In genomic region chr12:46965880-46966279, GRCh38 we compare ENCODE assay signal across 18 cellular contexts.
A peak's percentile ranks its signal among the peaks of the same experiment; 100 is the strongest.
DNase-seq lines count a peak whose midpoint lies in the region; ATAC-seq, FAIRE-seq and TF ChIP-seq lines count a peak whose summit lies in the region.
"Had no signal": no experiment of that assay in that cellular context is flagged by ENCODE, and none has a peak within 500 bp of the region (broad histone marks: within the 10 kb centered on the region; RNA-seq: fewer than 3 reads in every experiment).

No MANE protein-coding gene starts in this region.

- peaks cover 18% of the 10 kb centered on the region for H3K4me1 Mint-ChIP-seq in GM23338
- no peaks in the 10 kb centered on the region for H3K4me1 Mint-ChIP-seq in natural killer cell
- no peaks in the 10 kb centered on the region for H3K4me1 Mint-ChIP-seq in endothelial cell (ENCODE audit: unreplicated experiment)
- H3K4me1 Mint-ChIP-seq: CD14-positive monocyte had no signal

- H2AFZ ChIP-seq in GM23338 (peak overlapping the region; percentile 7; the same call in 1 of the 2 replicates), H1 (ENCODE audit: low read length) (no peak overlapping the region)

- TF ChIP-seq POLR2A in H1 (IDR thresholded peaks at IDR 0.05; ENCODE audit: control extremely low read depth in 1 of 2, low read depth in 2 of 2, low read length in 2 of 2) = no peak
- no peak for TF ChIP-seq POLR2A in sigmoid colon (IDR thresholded peaks at IDR 0.05)
- no peak for TF ChIP-seq POLR2A in esophagus squamous epithelium (IDR thresholded peaks at IDR 0.05)

- H3K79me2 ChIP-seq in GM23338 (replicated peaks; ENCODE audit: insufficient read depth) (no peaks in the 10 kb centered on the region), H1 (ENCODE audit: control insufficient read depth in 1 of 2, insufficient read depth in 2 of 2, low read length in 2 of 2) (no peaks in the 10 kb centered on the region)

- H3F3A ChIP-seq in GM23338 (replicated peaks; ENCODE audit: low read depth) = no peaks in the 10 kb centered on the region

- no peaks in the 10 kb centered on the region for H3K36me3 ChIP-seq in GM23338 (ENCODE audit: insufficient read depth)
- H3K36me3 ChIP-seq in H1 (ENCODE audit: control insufficient read depth in 2 of 4, insufficient read depth in 4 of 4, low read length in 3 of 4) = no peaks in the 10 kb centered on the region
- no peaks in the 10 kb centered on the region for H3K36me3 ChIP-seq in sigmoid colon
- H3K36me3 ChIP-seq in esophagus squamous epithelium = no peaks in the 10 kb centered on the region

- no peak overlapping the region; the same call in 1 of the 2 replicates for H2BK20ac ChIP-seq in H1 (ENCODE audit: low read length)

- H2BK120ac ChIP-seq in H1 (replicated peaks; ENCODE audit: low read depth, low read length) = no peak overlapping the region

- no peak overlapping the region for H3K4me3 Mint-ChIP-seq in GM23338
- H3K4me3 Mint-ChIP-seq in natural killer cell = no peak overlapping the region
- no peak overlapping the region for H3K4me3 Mint-ChIP-seq in endothelial cell (ENCODE audit: unreplicated experiment)
- H3K4me3 Mint-ChIP-seq: CD14-positive monocyte had no signal

- H3K4ac ChIP-seq in H1 (replicated peaks; ENCODE audit: insufficient read length, low read depth, low read length) = no peak overlapping the region

- no peak overlapping the region for H4K91ac ChIP-seq in H1 (replicated peaks; ENCODE audit: insufficient read length, low read length)

- H4K8ac ChIP-seq in H1 (ENCODE audit: extremely low read depth, insufficient read depth, low read length) = no peak overlapping the region

- H3K4me2 ChIP-seq in GM23338 (no peak overlapping the region; the same call in 1 of the 2 replicates), H1 (ENCODE audit: insufficient read depth in 1 of 2, low read depth in 2 of 2, low read length in 2 of 2) (no peak overlapping the region; a peak in 1 of 4 replicates)
- H3K4me2 ChIP-seq: A549 had no signal

- H3K27ac Mint-ChIP-seq in GM23338 (0 out of 2 replicates have a peak overlapping the region, but pooled peaks have one; percentile 56), natural killer cell (no peak overlapping the region), endothelial cell (ENCODE audit: unreplicated experiment) (no peak overlapping the region)
- H3K27ac Mint-ChIP-seq: CD14-positive monocyte had no signal

- no peak overlapping the region for H2AK5ac ChIP-seq in H1 (ENCODE audit: low read depth, low read length)

- 85% methylated on average over 4 of the region's 4 CpGs; no CpG with 5 or more reads in 1 of the 2 experiments for WGBS in H1 (ENCODE audit: extremely low coverage in 1 of 2, insufficient coverage in 1 of 2, insufficient read length in 1 of 2, insufficient replicate concordance in 2 of 2, low coverage in 1 of 2, low lambda C conversion rate in 2 of 2, missing lambda C conversion rate in 1 of 2), 2 experiments
- WGBS in sigmoid colon, 2 donors = 88% methylated on average over 4 of the region's 4 CpGs
- 84 to 89% methylated on average over 4 of the region's 4 CpGs for WGBS in esophagus squamous epithelium, 2 donors

- ATAC-seq in GM23338 (no peak), natural killer cell (no peak)
- ATAC-seq: A549, PC-3 had no signal

- H3K4me3 ChIP-seq in GM23338 (no peak overlapping the region), H1 (ENCODE audit: extremely low read depth in 1 of 4, insufficient read depth in 2 of 4, low read depth in 3 of 4, low read length in 4 of 4) (no peak overlapping the region), sigmoid colon (no peak overlapping the region), esophagus squamous epithelium (no peak overlapping the region)
- H3K4me3 ChIP-seq: A549 had no signal

- H3K9me3 ChIP-seq in H1 (ENCODE audit: insufficient read depth in 2 of 2, low read depth in 1 of 2, low read length in 1 of 2) (no peaks in the 10 kb centered on the region), sigmoid colon (no peaks in the 10 kb centered on the region), esophagus squamous epithelium (no peaks in the 10 kb centered on the region)
- H3K9me3 ChIP-seq: A549 had no signal

- H3K18ac ChIP-seq in H1 (ENCODE audit: extremely low read depth, low read length) = no peak overlapping the region

- TF ChIP-seq RAD21 in H1 (IDR thresholded peaks at IDR 0.05 in 1 of 2, conservative IDR thresholded peaks at IDR 0.05 in 1 of 2; ENCODE audit: low read depth in 2 of 2, low read length in 2 of 2) = no peak

- no peak overlapping the region for H3K14ac ChIP-seq in H1 (ENCODE audit: insufficient read length)

- H3K36me3 Mint-ChIP-seq in GM23338 (ENCODE audit: low read depth) (no peaks in the 10 kb centered on the region), natural killer cell (no peaks in the 10 kb centered on the region), endothelial cell (ENCODE audit: low read depth, unreplicated experiment) (no peaks in the 10 kb centered on the region)
- H3K36me3 Mint-ChIP-seq: CD14-positive monocyte had no signal

- CTCF ChIA-PET in H1 (lab: Charles Lee; ENCODE audit: partially characterized antibody) = interaction anchor here (0.6 to 4.6 kb wide), 10 partner anchors 8 to 898 kb away, joined by 3 to 28 read pairs (median 3); no protein-coding TSS in a partner anchor

- H3K27me3 Mint-ChIP-seq in GM23338 (ENCODE audit: insufficient read depth, low read depth, poor library complexity) (peaks cover under 1% of the 10 kb centered on the region), natural killer cell (ENCODE audit: low read depth in 2 of 2) (peaks cover 18 to 29% of the 10 kb centered on the region in 2 donors), endothelial cell (ENCODE audit: unreplicated experiment) (peaks cover 4% of the 10 kb centered on the region)

- intact Hi-C loops in sigmoid colon (cut with DNase I) (no loop called here), natural killer cell (cut with micrococcal nuclease) (no loop called here), esophagus squamous epithelium (cut with DNase I) (no loop called here)

- POLR2A ChIA-PET in H1 (lab: Charles Lee; ENCODE audit: partially characterized antibody) = interaction anchor here (0.9 kb wide), 1 partner anchor 595 kb away, joined by 3 read pairs; no protein-coding TSS in a partner anchor

- no peak overlapping the region for H2BK15ac ChIP-seq in H1 (ENCODE audit: low read length)

- peak overlapping the region; percentile 10; the same call in 1 of the 2 replicates for H2BK12ac ChIP-seq in H1 (ENCODE audit: low read depth, low read length)

- no peak overlapping the region for H3K27ac ChIP-seq in GM23338 (ENCODE audit: low read depth)
- no peak overlapping the region for H3K27ac ChIP-seq in H1 (ENCODE audit: low read depth, low read length)
- peak overlapping the region in 3 of 4 donors; percentile 67 to 80 (median 75) for H3K27ac ChIP-seq in sigmoid colon
- H3K27ac ChIP-seq in esophagus squamous epithelium = no peak overlapping the region
- H3K27ac ChIP-seq: A549 had no signal

- H3K27me3 ChIP-seq in GM23338 (ENCODE audit: insufficient read depth) (no peaks in the 10 kb centered on the region), H1 (replicated peaks in 1 of 4; ENCODE audit: control insufficient read depth in 3 of 4, extremely low read depth in 1 of 4, insufficient read depth in 3 of 4, low read length in 3 of 4) (no peaks in the 10 kb centered on the region), sigmoid colon (no peaks in the 10 kb centered on the region), esophagus squamous epithelium (no peaks in the 10 kb centered on the region)

- H2BK5ac ChIP-seq in H1 (ENCODE audit: low read depth, low read length) = no peak overlapping the region

- TF ChIP-seq CTCF in GM23338 (conservative IDR thresholded peaks at IDR 0.05; ENCODE audit: low read depth in 2 of 2) (no peak), H1 (IDR thresholded peaks at IDR 0.05; ENCODE audit: control extremely low read depth in 1 of 3, insufficient read depth in 1 of 3, low read depth in 1 of 3, low read length in 3 of 3) (no peak), sigmoid colon (IDR thresholded peaks at IDR 0.05) (no peak), natural killer cell (IDR thresholded peaks at IDR 0.05) (no peak), esophagus squamous epithelium (IDR thresholded peaks at IDR 0.05) (no peak), endothelial cell (IDR thresholded peaks at IDR 0.05; ENCODE audit: unreplicated experiment) (no peak)

- H4K20me1 ChIP-seq in GM23338 (replicated peaks; ENCODE audit: insufficient read depth) (no peaks in the 10 kb centered on the region), H1 (replicated peaks in 1 of 2; ENCODE audit: control insufficient read depth in 1 of 2, insufficient read depth in 2 of 2, low read length in 2 of 2) (no peaks in the 10 kb centered on the region)

- no peak overlapping the region for H3K23ac ChIP-seq in H1 (ENCODE audit: insufficient read length)

- H3K9me2 ChIP-seq in GM23338 (ENCODE audit: insufficient read depth) = no peaks in the 10 kb centered on the region

- no peak overlapping the region for H3K9ac ChIP-seq in H1 (replicated peaks in 1 of 4; ENCODE audit: extremely low read depth in 1 of 4, low read depth in 3 of 4, low read length in 3 of 4)

- peaks cover 12% of the 10 kb centered on the region; the same call in 1 of the 2 replicates for H3K4me1 ChIP-seq in GM23338 (ENCODE audit: insufficient read depth)
- peaks cover 2 to 17% (median 6%) of the 10 kb centered on the region in 4 experiments; a peak in 5 of 7 replicates for H3K4me1 ChIP-seq in H1 (replicated peaks in 1 of 4; ENCODE audit: control insufficient read depth in 3 of 4, insufficient read depth in 4 of 4, low read length in 3 of 4)
- peaks cover 0 to 37% (median 33%) of the 10 kb centered on the region in 4 donors for H3K4me1 ChIP-seq in sigmoid colon
- peaks cover 4 to 42% (median 15%) of the 10 kb centered on the region in 3 donors for H3K4me1 ChIP-seq in esophagus squamous epithelium

- H3K23me2 ChIP-seq in H1 (ENCODE audit: low read depth, low read length) = no peaks in the 10 kb centered on the region

- no peak overlapping the region for H3K56ac ChIP-seq in H1 (replicated peaks; ENCODE audit: insufficient read length, low read depth, low read length)

- H3K79me1 ChIP-seq in H1 (ENCODE audit: low read depth, low read length) = no peaks in the 10 kb centered on the region

- H3K9me3 Mint-ChIP-seq in GM23338 = no peaks in the 10 kb centered on the region
- H3K9me3 Mint-ChIP-seq in natural killer cell = no peaks in the 10 kb centered on the region
- no peaks in the 10 kb centered on the region for H3K9me3 Mint-ChIP-seq in endothelial cell (ENCODE audit: unreplicated experiment)
- H3K9me3 Mint-ChIP-seq: CD14-positive monocyte had no signal

- H4K5ac ChIP-seq in H1 (ENCODE audit: insufficient read length, low read depth, low read length) = no peak overlapping the region

- TF ChIP-seq EP300 in H1 (IDR thresholded peaks at IDR 0.05; ENCODE audit: borderline replicate concordance in 1 of 2, low read depth in 2 of 2, low read length in 2 of 2) (no peak), sigmoid colon (IDR thresholded peaks at IDR 0.05) (no peak)

- FAIRE-seq in H1 (lab: Jason Lieb, UNC) = no peak
- FAIRE-seq: A549 had no signal

- DNase-seq in GM23338 (ENCODE audit: low spot score) (no peak), H1 (ENCODE audit: low read depth in 1 of 2, low spot score in 2 of 2) (no peak), left kidney (ENCODE audit: low read depth, low spot score) (peak; percentile 15), sigmoid colon (no peak), natural killer cell (no peak), esophagus squamous epithelium (lab: John Stamatoyannopoulos, UW) (no peak), endothelial cell (ENCODE audit: low spot score) (no peak)
- DNase-seq in activated effector memory CD4-positive, alpha-beta T cell treated with Interleukin-2 at 50 U/mL for 16 hours = no peak
- DNase-seq: COR-L47; HCEC 1CT; MV-4-11; NCI-H1417 treated with DMSO at 0.1 percent for 48 hours; NCI-H2029 treated with DMSO at 0.1 percent for 48 hours; NCI-H510A treated with DMSO at 0.1 percent for 48 hours; NK-92 treated with Interleukin-12 subunit alpha and Interleukin-12 subunit beta, amount 100 ng/mL, for 24 hours; PC-3 had no signal

Comparison
In these comparisons a context has a peak if more than half of its experiments do, and no peak if none do; other contexts are left out.
1. H3K27ac ChIP-seq: peak in sigmoid colon (3 of 4); none in GM23338 (single experiment), H1 (single experiment) and esophagus squamous epithelium (0 of 4).